Comparison of ENCODE assay signal across 19 cellular contexts in genomic region chr11:78373689-78374088, GRCh38.
"Had no signal": no experiment of that assay in that cellular context is flagged by ENCODE, and none has a peak within 500 bp of the region (broad histone marks: within the 10 kb centered on the region; RNA-seq: fewer than 3 reads in every experiment).

No MANE protein-coding gene starts in this region.

- H3K4me3 ChIP-seq: hepatocyte, prostate gland, right atrium auricular region, thoracic aorta had no signal

- H3K4me3 Mint-ChIP-seq: activated CD4-positive, alpha-beta T cell treated with anti-CD3 and anti-CD28 coated beads, Interleukin-2, amount 10 ng/mL, durations not matched to agents 24 days and 14 days; activated CD8-positive, alpha-beta T cell treated with anti-CD3 and anti-CD28 coated beads, Interleukin-2, amount 10 ng/mL, durations not matched to agents 7 days and 5 days; activated naive CD4-positive, alpha-beta T cell treated with anti-CD3 and anti-CD28 coated beads, Interleukin-2, amount 10 ng/mL, durations not matched to agents 7 days and 5 days; activated naive CD8-positive, alpha-beta T cell treated with anti-CD3 and anti-CD28 coated beads, Interleukin-2, amount 50 U/mL, for 24 hours; activated T-cell treated with anti-CD3 and anti-CD28 coated beads, Interleukin-2, amount 50 U/mL, for 24 hours; nephron progenitor cell; stimulated activated naive CD8-positive, alpha-beta T cell treated with anti-CD3 and anti-CD28 coated beads, Interleukin-15, amount 100 ng/mL, for 72 hours had no signal

- H3K27me3 Mint-ChIP-seq: activated CD4-positive, alpha-beta T cell treated with anti-CD3 and anti-CD28 coated beads, Interleukin-2, amount 10 ng/mL, durations not matched to agents 24 days and 14 days; activated naive CD8-positive, alpha-beta T cell treated with anti-CD3 and anti-CD28 coated beads, Interleukin-2, amount 50 U/mL, for 24 hours; activated T-cell treated with anti-CD3 and anti-CD28 coated beads, Interleukin-2, amount 50 U/mL, for 24 hours; stimulated activated naive CD8-positive, alpha-beta T cell treated with anti-CD3 and anti-CD28 coated beads, Interleukin-15, amount 100 ng/mL, for 72 hours had no signal

- H2AFZ ChIP-seq: hepatocyte had no signal

- H3K36me3 ChIP-seq: brain microvascular endothelial cell, prostate gland, right atrium auricular region, thoracic aorta had no signal

- H3K4me1 ChIP-seq: prostate gland had no signal

- DNase-seq: activated CD4-positive, alpha-beta T cell treated with anti-CD3 and anti-CD28 coated beads, Interleukin-2, amount 10 ng/mL, durations not matched to agents 24 days and 14 days; activated CD4-positive, CD25-positive, alpha-beta regulatory T cell; activated CD8-positive, alpha-beta T cell treated with anti-CD3 and anti-CD28 coated beads, Interleukin-2, amount 10 ng/mL, durations not matched to agents 7 days and 5 days; activated effector memory CD4-positive, alpha-beta T cell treated with Interleukin-2 at 50 U/mL for 16 hours; activated naive CD4-positive, alpha-beta T cell treated with anti-CD3 and anti-CD28 coated beads, Interleukin-2, amount 10 ng/mL, durations not matched to agents 7 days and 5 days; activated naive CD8-positive, alpha-beta T cell treated with anti-CD3 and anti-CD28 coated beads, Interleukin-2, amount 50 U/mL, for 24 hours; activated T-cell treated with anti-CD3 and anti-CD28 coated beads, Interleukin-2, amount 50 U/mL, for 24 hours; brain microvascular endothelial cell; effector memory CD4-positive, alpha-beta T cell; left cardiac atrium; nephron progenitor cell; stimulated activated CD4-positive, alpha-beta T cell treated with anti-CD3 and anti-CD28 coated beads, Interleukin-2, amount 100 ng/mL, for 48 hours; stimulated activated naive CD8-positive, alpha-beta T cell treated with anti-CD3 and anti-CD28 coated beads, Interleukin-15, amount 100 ng/mL, for 72 hours; T-helper 1 cell; T1000 had no signal

- H3K27ac Mint-ChIP-seq: activated CD4-positive, alpha-beta T cell treated with anti-CD3 and anti-CD28 coated beads, Interleukin-2, amount 10 ng/mL, durations not matched to agents 24 days and 14 days; activated CD8-positive, alpha-beta T cell treated with anti-CD3 and anti-CD28 coated beads, Interleukin-2, amount 10 ng/mL, durations not matched to agents 7 days and 5 days; activated naive CD4-positive, alpha-beta T cell treated with anti-CD3 and anti-CD28 coated beads, Interleukin-2, amount 10 ng/mL, durations not matched to agents 7 days and 5 days; activated naive CD8-positive, alpha-beta T cell treated with anti-CD3 and anti-CD28 coated beads, Interleukin-2, amount 50 U/mL, for 24 hours; activated T-cell treated with anti-CD3 and anti-CD28 coated beads, Interleukin-2, amount 50 U/mL, for 24 hours; nephron progenitor cell; stimulated activated naive CD8-positive, alpha-beta T cell treated with anti-CD3 and anti-CD28 coated beads, Interleukin-15, amount 100 ng/mL, for 72 hours had no signal

- H3K9me3 Mint-ChIP-seq: activated naive CD8-positive, alpha-beta T cell treated with anti-CD3 and anti-CD28 coated beads, Interleukin-2, amount 50 U/mL, for 24 hours; activated T-cell treated with anti-CD3 and anti-CD28 coated beads, Interleukin-2, amount 50 U/mL, for 24 hours had no signal

- H3K4me2 ChIP-seq: hepatocyte had no signal

- H3K9me3 ChIP-seq: prostate gland, right atrium auricular region, thoracic aorta had no signal

- H3K27ac ChIP-seq: brain microvascular endothelial cell, hepatocyte, prostate gland, right atrium auricular region had no signal

- H3K27me3 ChIP-seq: brain microvascular endothelial cell, hepatocyte, right atrium auricular region had no signal
